ENCODE assay signal across 8 cellular contexts in the genomic region with DNA sequence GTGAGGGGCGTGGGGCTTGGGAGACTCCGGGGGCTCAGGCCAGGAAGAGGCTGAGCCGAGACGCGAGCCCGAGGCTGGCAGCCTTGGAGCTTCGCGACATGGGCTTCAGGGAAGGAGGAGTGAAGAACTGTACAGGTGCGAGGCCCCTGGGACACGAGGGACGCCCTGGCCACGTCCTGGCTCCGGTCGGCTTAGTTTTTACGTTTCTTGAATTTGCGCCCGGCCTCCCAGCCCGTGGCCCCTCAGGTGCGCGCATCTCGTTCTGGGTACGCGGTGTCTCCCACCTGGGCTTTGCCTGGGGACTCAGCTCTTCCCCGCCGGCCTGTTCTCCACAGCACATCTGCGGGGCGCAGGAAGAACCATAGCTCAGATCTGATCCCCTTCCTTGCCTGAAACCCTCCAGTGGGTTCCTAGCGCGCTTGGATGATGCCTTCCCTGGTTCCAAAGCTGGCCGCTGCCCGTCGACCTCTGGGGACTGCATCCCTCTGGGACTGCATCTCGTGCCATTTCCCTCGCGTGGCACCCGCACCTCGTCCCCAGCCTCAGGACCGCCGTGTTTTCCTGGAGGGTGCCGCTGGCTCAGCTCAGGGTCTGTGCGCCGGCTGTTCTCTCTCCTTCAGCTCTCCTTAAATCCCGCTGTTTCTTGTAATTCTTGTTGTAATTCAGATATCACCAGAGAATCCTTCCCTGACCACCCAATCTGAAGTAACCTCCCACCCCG. TPM values are rescaled to one million over a fixed set of nuclear protein-coding genes. Genes with fewer than 3 reads are reported as not detected.
DNase-seq lines count a peak whose midpoint lies in the region; ATAC-seq, FAIRE-seq and TF ChIP-seq lines count a peak whose summit lies in the region.

No MANE protein-coding gene starts in this region.

- H3K36me3 ChIP-seq in OCI-LY3 (replicated peaks; ENCODE audit: low read depth, low read length) (peaks cover 3% of the 10 kb centered on the region), endothelial cell of umbilical vein (ENCODE audit: control insufficient read depth in 2 of 2, extremely low read depth in 1 of 2, insufficient read depth in 2 of 2, low read length in 2 of 2) (no peaks in the 10 kb centered on the region), neural cell (ENCODE audit: insufficient read depth, low read length) (no peaks in the 10 kb centered on the region)

- H4K20me1 ChIP-seq in OCI-LY3 (ENCODE audit: insufficient read depth, low read length) (no peaks in the 10 kb centered on the region), endothelial cell of umbilical vein (replicated peaks; ENCODE audit: control insufficient read depth, extremely low read depth, insufficient read depth, low read length) (no peaks in the 10 kb centered on the region), neural cell (ENCODE audit: insufficient read depth) (no peaks in the 10 kb centered on the region)

- H3K9me2 ChIP-seq in neural cell (ENCODE audit: insufficient read depth, low read length): no peaks in the 10 kb centered on the region

- CTCF ChIA-PET in endothelial cell of umbilical vein (lab: Charles Lee) (interaction anchor here (1.0 to 2.0 kb wide), 4 partner anchors 25 to 751 kb away, joined by 3 to 5 read pairs (median 4); a partner anchor contains a TSS), GM10248 (lab: Yijun Ruan, JAX) (interaction anchor here (0.7 to 2.4 kb wide), 11 partner anchors 9 to 871 kb away, joined by 3 to 9 read pairs (median 3); no protein-coding TSS in a partner anchor)

- no TSS peak for BruUV-seq in endothelial cell of umbilical vein (replicated peaks; lab: Mats Ljungman, UMichigan)

- H3K4me1 Mint-ChIP-seq in CD14-positive monocyte: peaks cover 17% of the 10 kb centered on the region

- H3K79me2 ChIP-seq in OCI-LY3 (ENCODE audit: low read length) (peaks cover 38% of the 10 kb centered on the region), endothelial cell of umbilical vein (ENCODE audit: control insufficient read depth, insufficient read depth, low read length) (no peaks in the 10 kb centered on the region), neural cell (replicated peaks; ENCODE audit: insufficient read depth, low read length) (peaks cover 15% of the 10 kb centered on the region)

- H3K4me2 ChIP-seq in OCI-LY3 (ENCODE audit: low read length) (peak overlapping the region; percentile 84), endothelial cell of umbilical vein (ENCODE audit: insufficient read depth, low read length) (peak overlapping the region; percentile 54), neural cell (ENCODE audit: low read length) (peak overlapping the region; percentile 70)

- H3K9me1 ChIP-seq in endothelial cell of umbilical vein (replicated peaks; ENCODE audit: control insufficient read depth, extremely low read depth, insufficient read depth, low read length): no peaks in the 10 kb centered on the region

- peaks cover 4% of the 10 kb centered on the region for H3F3A ChIP-seq in neural cell (ENCODE audit: insufficient read depth, low read length, poor library complexity, severe bottlenecking)

- TF ChIP-seq RAD21 in neural cell (conservative IDR thresholded peaks at IDR 0.05): no peak

- peak; percentile 12 for ATAC-seq in GM19395 (IDR thresholded peaks at IDR 0.05; ENCODE audit: unreplicated experiment)

- TF ChIP-seq EP300 in neural cell (conservative IDR thresholded peaks at IDR 0.05; ENCODE audit: poor library complexity, severe bottlenecking): no peak

- no peak for FAIRE-seq in endothelial cell of umbilical vein (lab: Jason Lieb, UNC)

- POLR2A ChIA-PET in endothelial cell of umbilical vein (lab: Charles Lee) (no interaction called here), GM10248 (lab: Yijun Ruan, JAX) (no interaction called here)

- no peak for TF ChIP-seq CTCF in CD14-positive monocyte (IDR thresholded peaks at IDR 0.05)
- no peak for TF ChIP-seq CTCF in OCI-LY3 (IDR thresholded peaks at IDR 0.05; ENCODE audit: low read depth, low read length)
- TF ChIP-seq CTCF in endothelial cell of umbilical vein (IDR thresholded peaks at IDR 0.05; ENCODE audit: extremely low read depth in 1 of 2, insufficient read depth in 1 of 2, low read depth in 1 of 2, low read length in 2 of 2): no peak
- TF ChIP-seq CTCF in neural cell (IDR thresholded peaks at IDR 0.05; ENCODE audit: poor library complexity, severe bottlenecking): no peak
- no peak for TF ChIP-seq CTCF in GM10248 (IDR thresholded peaks at IDR 0.05; ENCODE audit: control extremely low read depth, extremely low read depth, low read depth, missing control alignments)

- peak overlapping the region; percentile 95 to 97 for H3K4me3 Mint-ChIP-seq in CD14-positive monocyte

- peaks cover 19% of the 10 kb centered on the region for H3K27me3 ChIP-seq in OCI-LY3 (ENCODE audit: low read depth, low read length)
- H3K27me3 ChIP-seq in endothelial cell of umbilical vein (ENCODE audit: control insufficient read depth in 2 of 2, insufficient read depth in 2 of 2, low read length in 2 of 2): peaks cover 4 to 18% of the 10 kb centered on the region in 2 experiments
- H3K27me3 ChIP-seq in neural cell (ENCODE audit: insufficient read depth, low read depth, low read length): no peaks in the 10 kb centered on the region

- H3K9ac ChIP-seq in OCI-LY3 (ENCODE audit: low read length): peak overlapping the region; percentile 60
- no peak overlapping the region for H3K9ac ChIP-seq in endothelial cell of umbilical vein (replicated peaks; ENCODE audit: extremely low read depth, insufficient read depth, low read length)
- H3K9ac ChIP-seq in neural cell (ENCODE audit: low read length): peak overlapping the region; percentile 70

- DNase-seq in CD14-positive monocyte (ENCODE audit: low spot score): no peak
- DNase-seq in endothelial cell of umbilical vein (ENCODE audit: low read depth, low spot score): no peak
- no peak for DNase-seq in GM10248 (ENCODE audit: extremely low spot score)
- DNase-seq in NCI-H2196 (lab: John Stamatoyannopoulos, UW; ENCODE audit: unreplicated experiment): no peak
- no peak for DNase-seq in HPDE6-E6E7 (ENCODE audit: extremely low spot score)

- peaks cover 23% of the 10 kb centered on the region for H3K4me1 ChIP-seq in OCI-LY3 (ENCODE audit: low read length)
- H3K4me1 ChIP-seq in endothelial cell of umbilical vein (ENCODE audit: control insufficient read depth, extremely low read depth, insufficient read depth, low read length): peaks cover 10% of the 10 kb centered on the region

- H3K4me3 ChIP-seq in OCI-LY3 (ENCODE audit: low read length): peak overlapping the region; percentile 89
- H3K4me3 ChIP-seq in endothelial cell of umbilical vein (replicated peaks in 1 of 3; ENCODE audit: insufficient read depth in 1 of 3, low read depth in 1 of 3, low read length in 3 of 3): peak overlapping the region; percentile 31 to 45 (median 35)
- H3K4me3 ChIP-seq in neural cell (ENCODE audit: low read length): peak overlapping the region; percentile 87

- H3K36me3 Mint-ChIP-seq in CD14-positive monocyte: no peaks in the 10 kb centered on the region

- dilution Hi-C loops in endothelial cell of umbilical vein (cut with MboI; ENCODE audit: extremely low pct_ligation_motif_present, low sequenced_read_pairs): no loop called here

- H3K9me3 ChIP-seq in OCI-LY3 (ENCODE audit: insufficient read depth, low read length) (no peaks in the 10 kb centered on the region), endothelial cell of umbilical vein (replicated peaks; ENCODE audit: control insufficient read depth, insufficient read depth, low read length) (no peaks in the 10 kb centered on the region), neural cell (ENCODE audit: low read length) (no peaks in the 10 kb centered on the region)

- TF ChIP-seq POLR2A in endothelial cell of umbilical vein (IDR thresholded peaks at IDR 0.05; ENCODE audit: low read depth, low read length): no peak

- intact Hi-C loops in CD14-positive monocyte (cut with micrococcal nuclease) (loop anchor here in 1 of 2 donors (10.0 kb wide), 1 partner anchor 280 kb away; a partner anchor contains a TSS), endothelial cell of umbilical vein (cut with micrococcal nuclease) (loop anchor here (2.0 to 5.0 kb wide), 2 partner anchors 50 to 227 kb away; a partner anchor contains a TSS)

- H2AFZ ChIP-seq in OCI-LY3 (ENCODE audit: low read depth, low read length) (peak overlapping the region; percentile 68; the same call in 1 of the 2 replicates), endothelial cell of umbilical vein (ENCODE audit: low read depth, low read length) (peak overlapping the region; percentile 79), neural cell (ENCODE audit: low read depth, low read length) (peak overlapping the region; percentile 35)

- H3K27ac Mint-ChIP-seq in CD14-positive monocyte: peak overlapping the region in 1 of 7 donors; percentile 36

- H3K27ac ChIP-seq in OCI-LY3 (ENCODE audit: low read length): no peak overlapping the region
- no peak overlapping the region for H3K27ac ChIP-seq in endothelial cell of umbilical vein (ENCODE audit: insufficient read depth, low read depth, low read length)
- H3K27ac ChIP-seq in neural cell (ENCODE audit: low read length): peak overlapping the region; percentile 13

- H3K9me3 Mint-ChIP-seq in CD14-positive monocyte: peaks cover 0 to 3% (median 0%) of the 10 kb centered on the region in 7 donors

- peaks cover 28 to 49% (median 32%) of the 10 kb centered on the region in 3 donors for H3K27me3 Mint-ChIP-seq in CD14-positive monocyte (ENCODE audit: low read depth in 3 of 3)

RNA-seq across cellular contexts. Expression of a gene that starts 0.6 kb away (rescaled TPM):
- polyA plus RNA-seq in CD14-positive monocyte: 1 to 10 TPM; 1.1 to 1.8 TPM
- 8.4 and 13.4 TPM in 2 replicates for total RNA-seq in endothelial cell of umbilical vein
- polyA plus RNA-seq in endothelial cell of umbilical vein: 8.8 and 10.1 TPM in 2 replicates
- polyA plus RNA-seq in endothelial cell of umbilical vein (2011; cell fraction: cytosol; rRNA removed): 10.5 and 11.9 TPM in 2 replicates
- 7.0 and 8.1 TPM in 2 replicates for polyA plus RNA-seq in endothelial cell of umbilical vein (2011; cell fraction: nucleus; rRNA removed)
- 9.0 and 12.0 TPM in 2 replicates for polyA plus RNA-seq in endothelial cell of umbilical vein (2012)
- polyA minus RNA-seq in endothelial cell of umbilical vein: 2.8 and 4.3 TPM in 2 replicates
- polyA minus RNA-seq in endothelial cell of umbilical vein (2011; cell fraction: cytosol; rRNA and poly(A)+ RNA removed): 3.9 TPM
- 4.3 and 7.1 TPM in 2 replicates for polyA minus RNA-seq in endothelial cell of umbilical vein (2011; cell fraction: nucleus; rRNA and poly(A)+ RNA removed)
- 102 and 105 TPM in 2 replicates for polyA plus RNA-seq in neural cell
- polyA minus RNA-seq in neural cell: 45.7 and 48.0 TPM in 2 replicates

RNA-seq across cellular contexts. Expression of a gene that starts 49.7 kb away (rescaled TPM):
- polyA plus RNA-seq in CD14-positive monocyte (1 to 10 TPM in 1 of 2 donors, under 1 TPM in 1; 0.90 to 1.7 TPM), endothelial cell of umbilical vein (2.5 and 2.6 TPM in 2 replicates), neural cell (2.2 and 2.5 TPM in 2 replicates)
- 5.0 and 7.1 TPM in 2 replicates for total RNA-seq in endothelial cell of umbilical vein
- polyA plus RNA-seq in endothelial cell of umbilical vein (2011; cell fraction: cytosol; rRNA removed): 2.7 TPM in 2 replicates
- polyA plus RNA-seq in endothelial cell of umbilical vein (2011; cell fraction: nucleus; rRNA removed): 2.9 and 7.2 TPM in 2 replicates
- polyA plus RNA-seq in endothelial cell of umbilical vein (2012): 9.4 and 10.6 TPM in 2 replicates
- polyA minus RNA-seq in endothelial cell of umbilical vein (6.0 and 7.0 TPM in 2 replicates), neural cell (6.3 and 9.8 TPM in 2 replicates)
- polyA minus RNA-seq in endothelial cell of umbilical vein (2011; cell fraction: cytosol; rRNA and poly(A)+ RNA removed): 3.2 TPM
- 1.9 and 2.2 TPM in 2 replicates for polyA minus RNA-seq in endothelial cell of umbilical vein (2011; cell fraction: nucleus; rRNA and poly(A)+ RNA removed)

Comparison
In these comparisons a context has a peak if more than half of its experiments do, and no peak if none do; other contexts are left out.
1. H3K4me3 ChIP-seq: peak in every context shown above with its lines; median percentile 89 in OCI-LY3; 87 in neural cell; 35 in endothelial cell of umbilical vein.